30 cellular contexts compared by ENCODE assay signal in the genomic region with DNA sequence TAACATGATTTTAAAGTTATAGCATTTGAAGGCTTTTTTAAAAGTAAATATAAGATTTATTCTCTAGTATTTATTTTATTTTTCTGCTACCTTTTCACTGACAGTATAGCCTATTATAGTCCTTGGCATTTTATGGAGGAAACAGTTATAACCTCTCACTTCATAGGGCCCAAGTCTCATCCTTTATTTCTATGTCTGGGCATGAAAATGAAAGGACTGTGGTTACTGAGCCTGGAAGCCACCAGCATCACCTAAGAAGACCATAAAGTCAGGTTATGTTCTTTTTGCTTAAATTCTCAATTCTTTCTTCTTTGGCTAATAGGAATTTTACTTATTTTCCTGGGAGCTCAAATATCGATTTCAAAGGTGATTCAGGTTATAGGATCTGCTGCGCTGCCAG.
"Had no signal": no experiment of that assay in that cellular context is flagged by ENCODE, and none has a peak within 500 bp of the region (broad histone marks: within the 10 kb centered on the region; RNA-seq: fewer than 3 reads in every experiment).

No MANE protein-coding gene starts in this region.

- H3K4me3 ChIP-seq: MG63, PC-9, SJCRH30, SK-N-MC had no signal

- H2AFZ ChIP-seq: PC-9 had no signal

- H3K4me1 ChIP-seq: SJCRH30 had no signal

- DNase-seq: Karpas-422, MG63, NCI-H1048, NCI-H1105, NCI-H1417 treated with DMSO at 0.1 percent for 48 hours, NCI-H1436 treated with DMSO at 0.1 percent for 48 hours, NCI-H1694 treated with DMSO at 0.1 percent for 48 hours, NCI-H187 treated with DMSO at 0.1 percent for 48 hours, NCI-H2029, NCI-H2081, NCI-H2171 treated with DMSO at 0.1 percent for 48 hours, NCI-H2227 treated with DMSO at 0.1 percent for 48 hours, NCI-H345, NCI-H446, NCI-H510A treated with DMSO at 0.1 percent for 48 hours, NCI-H524 treated with DMSO at 0.1 percent for 48 hours, NCI-H526 treated with DMSO at 0.1 percent for 48 hours, NCI-H748 treated with DMSO at 0.1 percent for 48 hours, NCI-H82, PC-9, SHP77, SIG-M5, SJCRH30, T-cell had no signal

- H3K36me3 ChIP-seq: MG63, SJCRH30 had no signal

- H3K9me3 ChIP-seq: MG63, SJCRH30 had no signal

- ATAC-seq: Panc1, Right ventricle myocardium inferior, SK-N-SH treated with all-trans-retinoic acid at 6 μM for 48 hours, T-cell had no signal

- H3K4me2 ChIP-seq: KMS-11, PC-9 had no signal

- H3K27ac ChIP-seq: KMS-11, PC-9, RWPE1, SJCRH30, SK-N-MC had no signal

- H3K9ac ChIP-seq: KMS-11 had no signal

- H3K27me3 ChIP-seq: MG63, SJCRH30 had no signal
